Comparison of ENCODE assay signal across 17 cellular contexts in genomic region chr2:239287461-239287860, GRCh38.
DNase-seq lines count a peak whose midpoint lies in the region; TF ChIP-seq lines count a peak whose summit lies in the region.
"Had no signal": no experiment of that assay in that cellular context is flagged by ENCODE, and none has a peak within 500 bp of the region (broad histone marks: within the 10 kb centered on the region; RNA-seq: fewer than 3 reads in every experiment).

No MANE protein-coding gene starts in this region.

- H4K20me1 ChIP-seq in BLaER1, result peaks cover 98% of the 10 kb centered on the region

- 58% methylated on average over 5 of the region's 5 CpGs for WGBS in esophagus muscularis mucosa

- H3K9me3 ChIP-seq in BLaER1, result peaks cover 2% of the 10 kb centered on the region; the same call in 1 of the 2 replicates
- H3K9me3 ChIP-seq in esophagus muscularis mucosa, result no peaks in the 10 kb centered on the region
- no peaks in the 10 kb centered on the region for H3K9me3 ChIP-seq in muscle layer of colon (ENCODE audit: low read length)
- H3K9me3 ChIP-seq: HAP-1, SK-N-SH, stomach had no signal

- TF ChIP-seq CTCF in esophagus muscularis mucosa (IDR thresholded peaks at IDR 0.05), result no peak

- H3K27me3 ChIP-seq in BLaER1, result no peaks in the 10 kb centered on the region
- no peaks in the 10 kb centered on the region for H3K27me3 ChIP-seq in esophagus muscularis mucosa
- no peaks in the 10 kb centered on the region for H3K27me3 ChIP-seq in muscle layer of colon (ENCODE audit: control insufficient read depth in 1 of 2, insufficient read depth in 2 of 2, low read length in 2 of 2)
- H3K27me3 ChIP-seq: stomach had no signal

- TF ChIP-seq EP300 in esophagus muscularis mucosa (IDR thresholded peaks at IDR 0.05), result no peak

- H3K27ac ChIP-seq in BLaER1, result no peak overlapping the region
- peak overlapping the region; percentile 55 to 83 (median 80) for H3K27ac ChIP-seq in esophagus muscularis mucosa (replicated peaks in 1 of 4)
- peak overlapping the region; percentile 19 for H3K27ac ChIP-seq in muscle layer of colon (ENCODE audit: low read depth, low read length)
- H3K27ac ChIP-seq: PC-9 had no signal

- 0 out of 2 replicates have a peak overlapping the region, but pooled peaks have one; percentile 1 for H3K4me2 ChIP-seq in BLaER1
- H3K4me2 ChIP-seq: PC-9, SK-N-SH had no signal

- DNase-seq in HCEC 1CT (peak; percentile 4), esophagus muscularis mucosa (ENCODE audit: extremely low spot score) (no peak), islet precursor cell (no peak), hippocampal formation (lab: John Stamatoyannopoulos, UW) (no peak), HK-2 (ENCODE audit: unreplicated experiment) (no peak)
- DNase-seq in activated CD4-positive, CD25-positive, alpha-beta regulatory T cell (lab: John Stamatoyannopoulos, UW), result no peak
- DNase-seq: activated gamma-delta T cell treated with Interleukin-2 at 50 U/mL for 16 hours; central memory CD4-positive, alpha-beta T cell; kidney; NCI-H2081; NCI-H526 treated with DMSO at 0.1 percent for 48 hours; PC-9; SK-N-SH; stomach had no signal

- intact Hi-C loops in esophagus muscularis mucosa (cut with DNase I), result no loop called here

- no peak for TF ChIP-seq POLR2A in esophagus muscularis mucosa (IDR thresholded peaks at IDR 0.05; ENCODE audit: low read depth)

- peaks cover 15% of the 10 kb centered on the region for H3K36me3 ChIP-seq in BLaER1
- peaks cover 0 to 4% (median 0%) of the 10 kb centered on the region in 4 donors for H3K36me3 ChIP-seq in esophagus muscularis mucosa
- no peaks in the 10 kb centered on the region for H3K36me3 ChIP-seq in muscle layer of colon (ENCODE audit: insufficient read depth, low read length)
- H3K36me3 ChIP-seq: HAP-1 had no signal

- peaks cover 75% of the 10 kb centered on the region for H3K4me1 ChIP-seq in BLaER1
- peaks cover 78 to 99% (median 97%) of the 10 kb centered on the region in 4 donors for H3K4me1 ChIP-seq in esophagus muscularis mucosa
- H3K4me1 ChIP-seq in muscle layer of colon (ENCODE audit: insufficient read depth, low read length), result peaks cover 89% of the 10 kb centered on the region

- H3K9ac ChIP-seq in BLaER1, result no peak overlapping the region
- H3K9ac ChIP-seq in muscle layer of colon (ENCODE audit: low read length), result no peak overlapping the region
- H3K9ac ChIP-seq: SK-N-SH had no signal

- H3K4me3 ChIP-seq in BLaER1 (no peak overlapping the region), esophagus muscularis mucosa (no peak overlapping the region), muscle layer of colon (ENCODE audit: low read depth in 1 of 2, low read length in 2 of 2) (no peak overlapping the region)
- H3K4me3 ChIP-seq: HAP-1, PC-9, stomach had no signal
